In genomic region chr6:16657768-16658167, GRCh38 we compare ENCODE assay signal across 15 cellular contexts.
A peak's percentile ranks its signal among the peaks of the same experiment; 100 is the strongest.
DNase-seq lines count a peak whose midpoint lies in the region; ATAC-seq and TF ChIP-seq lines count a peak whose summit lies in the region.
"Had no signal": no experiment of that assay in that cellular context is flagged by ENCODE, and none has a peak within 500 bp of the region (broad histone marks: within the 10 kb centered on the region; RNA-seq: fewer than 3 reads in every experiment).

No MANE protein-coding gene starts in this region.

- peaks cover 41% of the 10 kb centered on the region for H3K36me3 Mint-ChIP-seq in CD8-positive, alpha-beta T cell
- peaks cover 55% of the 10 kb centered on the region for H3K36me3 Mint-ChIP-seq in activated T-helper 1 cell treated with anti-CD3 and anti-CD28 coated beads, Interleukin-12 subunit alpha, Interleukin-12 subunit beta, Interleukin-2, Interleukin-4 antibody, amounts not matched to agents 30 ng/mL and 10 ng/mL and 1 ng/mL, durations not matched to agents 14 hours and 24 hours and 36 hours (ENCODE audit: low read depth)

- H3K9me3 Mint-ChIP-seq in CD8-positive, alpha-beta T cell = peaks cover 12% of the 10 kb centered on the region
- H3K9me3 Mint-ChIP-seq in activated T-helper 1 cell treated with anti-CD3 and anti-CD28 coated beads, Interleukin-12 subunit alpha, Interleukin-12 subunit beta, Interleukin-2, Interleukin-4 antibody, amounts not matched to agents 30 ng/mL and 10 ng/mL and 1 ng/mL, durations not matched to agents 14 hours and 24 hours and 36 hours = peaks cover 9% of the 10 kb centered on the region

- intact Hi-C loops in CD8-positive, alpha-beta T cell (cut with DNase I, micrococcal nuclease) = no loop called here
- intact Hi-C loops in activated T-helper 1 cell treated with anti-CD3 and anti-CD28 coated beads, Interleukin-12 subunit alpha, Interleukin-12 subunit beta, Interleukin-2, Interleukin-4 antibody, amounts not matched to agents 30 ng/mL and 10 ng/mL and 1 ng/mL, durations not matched to agents 14 hours and 24 hours and 36 hours (cut with micrococcal nuclease) = loop anchor here (1.0 to 5.0 kb wide), 16 partner anchors 13 to 335 kb away; partner anchors contain the start of gene ATXN1

- no peaks in the 10 kb centered on the region for H3K27me3 ChIP-seq in CD8-positive, alpha-beta T cell (ENCODE audit: insufficient read depth, low read length)

- no peaks in the 10 kb centered on the region for H3K36me3 ChIP-seq in CD8-positive, alpha-beta T cell (ENCODE audit: insufficient read depth, low read length)

- POLR2A ChIA-PET in CD8-positive, alpha-beta T cell (lab: Charles Lee) = interaction anchor here (0.6 kb wide), 1 partner anchor 881 kb away, joined by 5 read pairs; no protein-coding TSS in a partner anchor

- H3K9me3 ChIP-seq in CD8-positive, alpha-beta T cell (ENCODE audit: low read length) = no peaks in the 10 kb centered on the region

- H3K4me3 Mint-ChIP-seq in CD8-positive, alpha-beta T cell = peak overlapping the region; percentile 12
- H3K4me3 Mint-ChIP-seq in activated T-helper 1 cell treated with anti-CD3 and anti-CD28 coated beads, Interleukin-12 subunit alpha, Interleukin-12 subunit beta, Interleukin-2, Interleukin-4 antibody, amounts not matched to agents 30 ng/mL and 10 ng/mL and 1 ng/mL, durations not matched to agents 14 hours and 24 hours and 36 hours = peak overlapping the region; percentile 70
- H3K4me3 Mint-ChIP-seq: CD14-positive monocyte had no signal

- H3K27me3 Mint-ChIP-seq in CD8-positive, alpha-beta T cell (ENCODE audit: low read depth) = no peaks in the 10 kb centered on the region
- no peaks in the 10 kb centered on the region for H3K27me3 Mint-ChIP-seq in activated T-helper 1 cell treated with anti-CD3 and anti-CD28 coated beads, Interleukin-12 subunit alpha, Interleukin-12 subunit beta, Interleukin-2, Interleukin-4 antibody, amounts not matched to agents 30 ng/mL and 10 ng/mL and 1 ng/mL, durations not matched to agents 14 hours and 24 hours and 36 hours (ENCODE audit: insufficient read depth)
- H3K27me3 Mint-ChIP-seq: progenitor cell of endocrine pancreas had no signal

- H3K4me1 ChIP-seq in CD8-positive, alpha-beta T cell (ENCODE audit: insufficient read depth, low read length) = peaks cover 15% of the 10 kb centered on the region

- H3K27ac Mint-ChIP-seq in CD8-positive, alpha-beta T cell = peak overlapping the region; percentile 49
- peak overlapping the region; percentile 88 for H3K27ac Mint-ChIP-seq in activated T-helper 1 cell treated with anti-CD3 and anti-CD28 coated beads, Interleukin-12 subunit alpha, Interleukin-12 subunit beta, Interleukin-2, Interleukin-4 antibody, amounts not matched to agents 30 ng/mL and 10 ng/mL and 1 ng/mL, durations not matched to agents 14 hours and 24 hours and 36 hours
- H3K27ac Mint-ChIP-seq: progenitor cell of endocrine pancreas had no signal

- no peak for DNase-seq in CD8-positive, alpha-beta T cell
- no peak for DNase-seq in activated T-helper 1 cell treated with anti-CD3 and anti-CD28 coated beads, Interleukin-12 subunit alpha, Interleukin-12 subunit beta, Interleukin-2, Interleukin-4 antibody, amounts not matched to agents 30 ng/mL and 10 ng/mL and 1 ng/mL, durations not matched to agents 14 hours and 24 hours and 36 hours (ENCODE audit: low spot score)
- DNase-seq in occipital lobe (lab: John Stamatoyannopoulos, UW) (no peak), EL (no peak), NCI-H1694 (lab: John Stamatoyannopoulos, UW) (no peak)
- DNase-seq in stimulated activated CD4-positive, alpha-beta T cell treated with anti-CD3 and anti-CD28 coated beads, Interleukin-2, amount 100 ng/mL, for 24 hours = no peak
- DNase-seq: cortex of kidney; NCI-H146; NCI-H82; SHP77 treated with DMSO at 0.1 percent for 48 hours; stimulated activated CD4-positive, alpha-beta T cell treated with anti-CD3 and anti-CD28 coated beads, Interleukin-2, amount 100 ng/mL, for 48 hours had no signal

- no peak for ATAC-seq in CD8-positive, alpha-beta T cell
- ATAC-seq in GM18511 (IDR thresholded peaks at IDR 0.05; ENCODE audit: unreplicated experiment) (peak; percentile 44), HG02610 (IDR thresholded peaks at IDR 0.05; ENCODE audit: unreplicated experiment) (peak; percentile 79)

- no peak for TF ChIP-seq CTCF in CD8-positive, alpha-beta T cell (IDR thresholded peaks at IDR 0.05)

- CTCF ChIA-PET in CD8-positive, alpha-beta T cell (lab: Charles Lee) = interaction anchor here (1.0 kb wide), 1 partner anchor 19 kb away, joined by 3 read pairs; no protein-coding TSS in a partner anchor

- no peak overlapping the region for H3K4me3 ChIP-seq in CD8-positive, alpha-beta T cell (ENCODE audit: low read depth, low read length)

- H3K27ac ChIP-seq in CD8-positive, alpha-beta T cell (ENCODE audit: low read depth, low read length) = no peak overlapping the region

- peaks cover 54% of the 10 kb centered on the region for H3K4me1 Mint-ChIP-seq in CD8-positive, alpha-beta T cell (ENCODE audit: low read depth)
- H3K4me1 Mint-ChIP-seq in activated T-helper 1 cell treated with anti-CD3 and anti-CD28 coated beads, Interleukin-12 subunit alpha, Interleukin-12 subunit beta, Interleukin-2, Interleukin-4 antibody, amounts not matched to agents 30 ng/mL and 10 ng/mL and 1 ng/mL, durations not matched to agents 14 hours and 24 hours and 36 hours (ENCODE audit: low read depth) = peaks cover 64% of the 10 kb centered on the region
